20 cellular contexts compared by ENCODE assay signal in genomic region chr9:97438666-97439065, GRCh38. TPM values are rescaled to one million over a fixed set of nuclear protein-coding genes. Genes with fewer than 3 reads are reported as not detected.
DNase-seq lines count a peak whose midpoint lies in the region; ATAC-seq, FAIRE-seq and TF ChIP-seq lines count a peak whose summit lies in the region.
"Had no signal": no experiment of that assay in that cellular context is flagged by ENCODE, and none has a peak within 500 bp of the region (broad histone marks: within the 10 kb centered on the region; RNA-seq: fewer than 3 reads in every experiment).

No MANE protein-coding gene starts in this region.

- TF ChIP-seq EP300 in HepG2 (IDR thresholded peaks at IDR 0.05; ENCODE audit: low read depth in 2 of 2, low read length in 2 of 2) (no peak), HepG2 (CRISPR knock-in tag; IDR thresholded peaks at IDR 0.05; ENCODE audit: borderline replicate concordance) (no peak)

- no peak overlapping the region for H3K4me3 ChIP-seq in liver (ENCODE audit: low read depth in 1 of 3, low read length in 3 of 3)
- no peak overlapping the region for H3K4me3 ChIP-seq in HepG2 (replicated peaks in 1 of 3; ENCODE audit: insufficient read depth in 1 of 3, low read depth in 2 of 3, low read length in 3 of 3)
- no peak overlapping the region for H3K4me3 ChIP-seq in bronchial epithelial cell (ENCODE audit: low read depth, low read length)
- H3K4me3 ChIP-seq in fibroblast of mammary gland (ENCODE audit: control insufficient read depth, low read depth, low read length): no peak overlapping the region

- no peaks in the 10 kb centered on the region for H3K79me2 ChIP-seq in HepG2 (ENCODE audit: insufficient read depth, low read length)

- H3K9me3 ChIP-seq in liver (ENCODE audit: control insufficient read depth in 4 of 4, low read length in 3 of 4): no peaks in the 10 kb centered on the region
- no peaks in the 10 kb centered on the region for H3K9me3 ChIP-seq in HepG2 (ENCODE audit: low read length)

- no peak for FAIRE-seq in HepG2 (lab: Jason Lieb, UNC)
- FAIRE-seq in bronchial epithelial cell (lab: Jason Lieb, UNC): no peak
- FAIRE-seq: A204.1, GM19239 had no signal

- H3K4me2 ChIP-seq in HepG2 (ENCODE audit: low read depth, low read length): no peak overlapping the region

- TF ChIP-seq POLR2A in HepG2 (IDR thresholded peaks at IDR 0.05; ENCODE audit: insufficient read depth in 1 of 2, low read depth in 2 of 2, low read length in 2 of 2): no peak

- no peak for TF ChIP-seq CTCF in liver (IDR thresholded peaks at IDR 0.05; ENCODE audit: low read depth, low read length, missing input control)
- TF ChIP-seq CTCF in HepG2 (CRISPR knock-in tag; IDR thresholded peaks at IDR 0.05): no peak
- no peak for TF ChIP-seq CTCF in bronchial epithelial cell (IDR thresholded peaks at IDR 0.05; ENCODE audit: insufficient read depth, low read length, severe bottlenecking)
- TF ChIP-seq CTCF in fibroblast of mammary gland (conservative IDR thresholded peaks at IDR 0.05; ENCODE audit: control insufficient read depth, insufficient read depth, low read depth, low read length): no peak

- no peak for ATAC-seq in HepG2
- no peak for ATAC-seq in HG02938 (IDR thresholded peaks at IDR 0.05; ENCODE audit: unreplicated experiment)
- ATAC-seq in GM18870 (IDR thresholded peaks at IDR 0.05; ENCODE audit: unreplicated experiment): no peak
- ATAC-seq: PC-3 had no signal

- TF ChIP-seq RAD21 in liver (IDR thresholded peaks at IDR 0.05): no peak
- no peak for TF ChIP-seq RAD21 in HepG2 (CRISPR knock-in tag; IDR thresholded peaks at IDR 0.05)

- DNase-seq in HepG2 (ENCODE audit: low spot score) (no peak), bronchial epithelial cell (ENCODE audit: low read depth) (peak; percentile 22), fibroblast of mammary gland (ENCODE audit: low read depth) (peak; percentile 22), cerebellar nuclear complex (lab: John Stamatoyannopoulos, UW) (no peak)
- DNase-seq: EL, GF-D8, H9, HFFc6, KG1, NCI-H1417 treated with DMSO at 0.1 percent for 48 hours, NCI-H187, NCI-H446, NCI-H526 treated with DMSO at 0.1 percent for 48 hours, PC-3, Right ventricle myocardium superior had no signal

- peaks cover 0 to 16% (median 8%) of the 10 kb centered on the region in 4 donors for H3K36me3 ChIP-seq in liver (ENCODE audit: control insufficient read depth in 4 of 4, insufficient read depth in 3 of 4, low read depth in 1 of 4, low read length in 3 of 4)
- peaks cover 3 to 33% of the 10 kb centered on the region in 2 experiments for H3K36me3 ChIP-seq in HepG2 (replicated peaks in 1 of 2; ENCODE audit: control insufficient read depth in 1 of 2, insufficient read depth in 2 of 2, low read length in 2 of 2)
- no peaks in the 10 kb centered on the region for H3K36me3 ChIP-seq in bronchial epithelial cell (ENCODE audit: control insufficient read depth, insufficient read depth, low read length)

- no peaks in the 10 kb centered on the region for H4K20me1 ChIP-seq in HepG2 (ENCODE audit: insufficient read depth, low read length)

- H2AFZ ChIP-seq in HepG2 (ENCODE audit: low read length): no peak overlapping the region

- in situ Hi-C loops in HepG2 (cut with HindIII; ENCODE audit: extremely low pct_ligation_motif_present, low pct_unique_long_range_greater_than_20kb): no loop called here

- POLR2A ChIA-PET in HepG2 (lab: Yijun Ruan, JAX): no interaction called here

- CTCF ChIA-PET in HepG2 (lab: Yijun Ruan, JAX; ENCODE audit: low intra/inter-chr PET ratio, low total read pairs): no interaction called here

- peaks cover 0 to 1% (median 0%) of the 10 kb centered on the region in 4 donors for H3K4me1 ChIP-seq in liver (ENCODE audit: control insufficient read depth in 4 of 4, insufficient read depth in 4 of 4, low read length in 3 of 4)
- H3K4me1 ChIP-seq in HepG2 (ENCODE audit: insufficient read depth, low read length): no peaks in the 10 kb centered on the region

- H3K27me3 ChIP-seq in liver (ENCODE audit: control insufficient read depth in 4 of 4, insufficient read depth in 4 of 4, low read length in 3 of 4): no peaks in the 10 kb centered on the region
- no peaks in the 10 kb centered on the region for H3K27me3 ChIP-seq in HepG2 (ENCODE audit: control insufficient read depth in 1 of 2, insufficient read depth in 2 of 2, low read length in 2 of 2)
- H3K27me3 ChIP-seq in bronchial epithelial cell (ENCODE audit: control insufficient read depth, insufficient read depth, low read length): no peaks in the 10 kb centered on the region

- intact Hi-C loops in HepG2 (cut with micrococcal nuclease; ENCODE audit: unreplicated experiment): no loop called here

- no TSS peak for BruUV-seq in HepG2 (replicated peaks; lab: Mats Ljungman, UMichigan)

- no peak overlapping the region for H3K27ac ChIP-seq in liver (ENCODE audit: low read depth in 1 of 2, low read length in 2 of 2)
- no peak overlapping the region for H3K27ac ChIP-seq in HepG2 (ENCODE audit: extremely low read length, insufficient read depth, low read length)

- no peak overlapping the region for H3K9ac ChIP-seq in liver (ENCODE audit: low read depth in 1 of 2, low read length in 2 of 2)
- no peak overlapping the region for H3K9ac ChIP-seq in HepG2 (ENCODE audit: insufficient read depth, low read depth, low read length)

TF ChIP-seq in HepG2, 621 proteins besides CTCF, POLR2A, EP300 and RAD21:
- TF ChIP-seq ZNF580 (CRISPR knock-in tag; IDR thresholded peaks at IDR 0.05; ENCODE audit: borderline replicate concordance, low read depth) (no peak), DNMT1 (CRISPR knock-in tag; IDR thresholded peaks at IDR 0.05) (no peak), HOXA7 (CRISPR knock-in tag; IDR thresholded peaks at IDR 0.05) (no peak), BRCA1 (CRISPR knock-in tag; IDR thresholded peaks at IDR 0.05) (no peak), NR2C2 (CRISPR knock-in tag; IDR thresholded peaks at IDR 0.05; ENCODE audit: borderline replicate concordance) (no peak), ZNF616 (CRISPR knock-in tag; IDR thresholded peaks at IDR 0.05; ENCODE audit: low read depth) (no peak), ISL2 (CRISPR knock-in tag; IDR thresholded peaks at IDR 0.05) (no peak), SIN3A (IDR thresholded peaks at IDR 0.05; ENCODE audit: borderline replicate concordance, low read depth, low read length) (no peak), SUZ12 (IDR thresholded peaks at IDR 0.05; ENCODE audit: low read depth, low read length) (no peak)
TF ChIP-seq in HepG2: peak in this region for 0.

RNA-seq across cellular contexts. Expression of gene TDRD7, which starts 26.8 kb away (rescaled TPM):
- total RNA-seq in liver (1 to 10 TPM; 6.6 to 6.9 TPM), HepG2 (2016; rRNA removed; fragmentation: Illumina TruSeq; extraction: Trizol) (15.5 and 21.7 TPM in 2 replicates), bronchial epithelial cell (1.8 and 4.4 TPM in 2 replicates)
- polyA plus RNA-seq in liver (1 to 10 TPM; 3.6 to 4.1 TPM), HepG2 (2011; rRNA removed) (9.8 and 10.3 TPM in 2 replicates)
- total RNA-seq in HepG2 (2016; cell fraction: cytosol; rRNA removed; fragmentation: Illumina TruSeq; extraction: Trizol; ENCODE audit: low read depth): 1.6 and 2.6 TPM in 2 replicates
- 15.0 and 22.9 TPM in 2 replicates for total RNA-seq in HepG2 (2016; cell fraction: insoluble cytoplasmic fraction; rRNA removed; fragmentation: Illumina TruSeq; extraction: Trizol)
- total RNA-seq in HepG2 (2016; cell fraction: membrane; rRNA removed; fragmentation: Illumina TruSeq; extraction: Trizol): 5.1 and 6.1 TPM in 2 replicates
- 15.3 and 16.3 TPM in 2 replicates for total RNA-seq in HepG2 (2016; cell fraction: nucleus; rRNA removed; fragmentation: Illumina TruSeq; extraction: Trizol)
- polyA plus RNA-seq in HepG2 (2011; cell fraction: cytosol; rRNA removed): 4.9 and 7.9 TPM in 2 replicates
- 8.9 and 10.2 TPM in 2 replicates for polyA plus RNA-seq in HepG2 (2011; cell fraction: nucleus; rRNA removed)
- 11.0 and 11.8 TPM in 2 replicates for polyA plus RNA-seq in HepG2 (2012)
- 0.72 and 0.84 TPM in 2 replicates for polyA plus RNA-seq in HepG2 (2016; cell fraction: cytosol; fragmentation: Illumina TruSeq; extraction: Trizol; ENCODE audit: low read depth)
- polyA plus RNA-seq in HepG2 (2016; cell fraction: insoluble cytoplasmic fraction; fragmentation: Illumina TruSeq; extraction: Trizol; ENCODE audit: low read depth): 15.1 and 16.3 TPM in 2 replicates
- 1.6 and 1.8 TPM in 2 replicates for polyA plus RNA-seq in HepG2 (2016; cell fraction: membrane; fragmentation: Illumina TruSeq; extraction: Trizol; ENCODE audit: low read depth)
- 15.5 and 20.4 TPM in 2 replicates for polyA plus RNA-seq in HepG2 (2016; cell fraction: nucleus; fragmentation: Illumina TruSeq; extraction: Trizol; ENCODE audit: insufficient read depth, low read depth)
- 0.87 and 4.8 TPM in 2 replicates for polyA minus RNA-seq in HepG2 (2011; rRNA and poly(A)+ RNA removed; ENCODE audit: low replicate concordance)
- polyA minus RNA-seq in HepG2 (2011; cell fraction: cytosol; rRNA and poly(A)+ RNA removed): 8.4 TPM in 2 replicates
- polyA minus RNA-seq in HepG2 (2011; cell fraction: nucleus; rRNA and poly(A)+ RNA removed): 22.1 and 28.2 TPM in 2 replicates

Comparison
In these comparisons a context has a peak if more than half of its experiments do, and no peak if none do; other contexts are left out.
1. DNase-seq: peak in bronchial epithelial cell (single experiment) and fibroblast of mammary gland (single experiment); none in HepG2 (single experiment) and cerebellar nuclear complex (0 of 2).